Comparison of ENCODE assay signal across 1 cellular context in genomic region chr19:39839678-39840327, GRCh38.
TF ChIP-seq lines count a peak whose summit lies in the region.

No MANE protein-coding gene starts in this region.

TF ChIP-seq in K562, 482 proteins besides CTCF, POLR2A, EP300 and RAD21 (continued from another document and continues in another):
- TF ChIP-seq ARID3B (CRISPR knock-in tag; IDR thresholded peaks at IDR 0.05; ENCODE audit: borderline replicate concordance) (no peak), WHSC1 (IDR thresholded peaks at IDR 0.05; ENCODE audit: low read length) (no peak), ATF7 (IDR thresholded peaks at IDR 0.05) (peak; percentile 45; the same call in 1 of the 2 replicates), RREB1 (CRISPR knock-in tag; IDR thresholded peaks at IDR 0.05) (0 out of 2 replicates have a peak, but pooled peaks have one; percentile 21), CXXC5 (CRISPR knock-in tag; IDR thresholded peaks at IDR 0.05) (peak; percentile 85), NFE2 (IDR thresholded peaks at IDR 0.05; ENCODE audit: low read depth) (0 out of 2 replicates have a peak, but pooled peaks have one; percentile 19), TOE1 (IDR thresholded peaks at IDR 0.05; ENCODE audit: borderline replicate concordance) (peak; percentile 52; the same call in 1 of the 2 replicates), TOE1 (CRISPR knock-in tag; IDR thresholded peaks at IDR 0.05; ENCODE audit: borderline replicate concordance, low read depth) (0 out of 2 replicates have a peak, but pooled peaks have one; percentile 36), ZNF431 (CRISPR knock-in tag; IDR thresholded peaks at IDR 0.05) (peak; percentile 51; the same call in 1 of the 2 replicates), CBFA2T3 (IDR thresholded peaks at IDR 0.05) (peak; percentile 67), PHB2 (IDR thresholded peaks at IDR 0.05; ENCODE audit: low read depth) (no peak), ARID4B (CRISPR knock-in tag; IDR thresholded peaks at IDR 0.05) (0 out of 2 replicates have a peak, but pooled peaks have one; percentile 50), GTF2E2 (tag; IDR thresholded peaks at IDR 0.05) (no peak), TAF7 (tag; IDR thresholded peaks at IDR 0.05) (no peak), PML (IDR thresholded peaks at IDR 0.05; ENCODE audit: low read length) (no peak), PHB (CRISPR knock-in tag; IDR thresholded peaks at IDR 0.05) (no peak), MEF2D (tag; conservative IDR thresholded peaks at IDR 0.05; ENCODE audit: low read depth) (0 out of 2 replicates have a peak, but pooled peaks have one; percentile 38), ZFX (CRISPR knock-in tag; IDR thresholded peaks at IDR 0.05) (peak; percentile 52), TBL1XR1 (IDR thresholded peaks at IDR 0.05; ENCODE audit: low read length in 2 of 2) (peak in 1 of 2 experiments; percentile 24; a peak in 1 of 4 replicates), HMG20A (CRISPR knock-in tag; conservative IDR thresholded peaks at IDR 0.05) (no peak), TCF3 (CRISPR knock-in tag; IDR thresholded peaks at IDR 0.05) (peak; percentile 59; the same call in 1 of the 2 replicates), MNT (conservative IDR thresholded peaks at IDR 0.05) (peak; percentile 84 to 90), GTF2B (IDR thresholded peaks at IDR 0.05; ENCODE audit: extremely low read depth, insufficient read length) (no peak), SAFB2 (IDR thresholded peaks at IDR 0.05; ENCODE audit: borderline replicate concordance, low read depth, low read length, severe bottlenecking) (no peak), GATAD2A (IDR thresholded peaks at IDR 0.05) (peak; percentile 26; the same call in 1 of the 2 replicates), E2F6 (IDR thresholded peaks at IDR 0.05; ENCODE audit: borderline replicate concordance in 1 of 2, extremely low read depth in 1 of 2, insufficient read depth in 1 of 2, insufficient read length in 1 of 2, low read depth in 1 of 2, low read length in 1 of 2, poor library complexity in 1 of 2, severe bottlenecking in 1 of 2) (peak; percentile 30 to 73), NFRKB (IDR thresholded peaks at IDR 0.05; ENCODE audit: low read depth) (no peak), ZNF511 (CRISPR knock-in tag; IDR thresholded peaks at IDR 0.05) (peak; percentile 90), HDGF (IDR thresholded peaks at IDR 0.05) (peak; percentile 59; the same call in 1 of the 2 replicates), ZNF134 (CRISPR knock-in tag; conservative IDR thresholded peaks at IDR 0.05) (no peak), USF1 (CRISPR knock-in tag; IDR thresholded peaks at IDR 0.05) (peak; percentile 92), HDAC1 (IDR thresholded peaks at IDR 0.05) (peak in 1 of 2 experiments; percentile 68; a peak in 2 of 4 replicates), CREB1 (IDR thresholded peaks at IDR 0.05) (0 out of 2 replicates have a peak, but pooled peaks have one; percentile 22), CREB1 (CRISPR knock-in tag; IDR thresholded peaks at IDR 0.05) (peak; percentile 54; the same call in 1 of the 2 replicates), TCF7L2 (IDR thresholded peaks at IDR 0.05; ENCODE audit: low read depth, low read length) (no peak), BRF2 (IDR thresholded peaks at IDR 0.05; ENCODE audit: borderline replicate concordance, insufficient read depth, insufficient read length) (no peak), HOMEZ (CRISPR knock-in tag; IDR thresholded peaks at IDR 0.05) (no peak), RNF2 (IDR thresholded peaks at IDR 0.05) (no peak), CBFA2T2 (conservative IDR thresholded peaks at IDR 0.05) (peak; percentile 24; the same call in 1 of the 2 replicates), NR4A1 (CRISPR knock-in tag; IDR thresholded peaks at IDR 0.05) (no peak), NR4A1 (tag; IDR thresholded peaks at IDR 0.05) (peak; percentile 65; the same call in 1 of the 2 replicates), EP400 (IDR thresholded peaks at IDR 0.05) (peak; percentile 43; the same call in 1 of the 2 replicates), NFIC (IDR thresholded peaks at IDR 0.05) (no peak), CTBP1 (IDR thresholded peaks at IDR 0.05; ENCODE audit: borderline replicate concordance) (peak; percentile 68; the same call in 1 of the 2 replicates), XRCC5 (IDR thresholded peaks at IDR 0.05; ENCODE audit: low read depth, low read length) (no peak)
